Comparison of ENCODE assay signal across 8 cellular contexts in the genomic region with DNA sequence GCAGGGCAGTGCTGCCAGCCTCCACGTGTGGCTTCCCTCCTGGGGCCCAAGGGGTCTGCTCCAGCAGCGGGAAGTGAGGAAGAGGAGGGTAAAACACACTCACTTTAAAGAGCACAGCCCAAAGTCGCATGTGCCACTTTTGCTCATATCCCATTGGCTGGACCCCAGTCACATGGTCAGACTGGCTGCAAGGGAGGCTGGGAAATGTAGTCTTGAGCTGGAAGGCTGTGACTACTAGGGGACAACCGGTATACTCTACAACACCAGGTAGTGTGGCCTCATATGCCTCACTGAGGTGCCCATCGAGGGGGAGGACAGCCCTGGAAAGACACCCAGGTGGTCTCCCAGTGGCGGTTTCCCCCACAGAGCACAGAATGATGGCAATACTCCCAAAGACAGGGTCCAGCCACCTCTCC. TPM values are rescaled to one million over a fixed set of nuclear protein-coding genes. Genes with fewer than 3 reads are reported as not detected.
DNase-seq lines count a peak whose midpoint lies in the region; ATAC-seq, FAIRE-seq and TF ChIP-seq lines count a peak whose summit lies in the region.

No MANE protein-coding gene starts in this region.

- no peak overlapping the region for H3K27ac ChIP-seq in HL-60 (replicated peaks)
- H3K27ac ChIP-seq in vagina = no peak overlapping the region

- H3K27me3 ChIP-seq in HL-60 (ENCODE audit: insufficient read depth, poor library complexity, severe bottlenecking) (peaks cover 2% of the 10 kb centered on the region), vagina (no peaks in the 10 kb centered on the region)

- no peak for ATAC-seq in GM19395 (IDR thresholded peaks at IDR 0.05; ENCODE audit: unreplicated experiment)

- H3K4me1 ChIP-seq in vagina = no peaks in the 10 kb centered on the region

- TF ChIP-seq CTCF in HL-60 (IDR thresholded peaks at IDR 0.05; ENCODE audit: insufficient read depth, low read length) = no peak
- TF ChIP-seq CTCF in vagina (IDR thresholded peaks at IDR 0.05) = no peak

- H3K9me3 ChIP-seq in vagina = no peaks in the 10 kb centered on the region

- in situ Hi-C loops in T47D (cut with HindIII; ENCODE audit: low pct_unique_long_range_greater_than_20kb, low sequenced_read_pairs) = no loop called here

- H3K9me3 Mint-ChIP-seq in T-helper 2 cell treated with Interferon-gamma antibody and Interleukin-4, amounts not matched to agents 5 μg/mL and 100 μg/mL, for 36 hours = no peaks in the 10 kb centered on the region

- no peak overlapping the region for H3K27ac Mint-ChIP-seq in T-helper 2 cell treated with Interferon-gamma antibody and Interleukin-4, amounts not matched to agents 5 μg/mL and 100 μg/mL, for 36 hours

- H3K27me3 Mint-ChIP-seq in T-helper 2 cell treated with Interferon-gamma antibody and Interleukin-4, amounts not matched to agents 5 μg/mL and 100 μg/mL, for 36 hours (ENCODE audit: low read depth) = peaks cover 4% of the 10 kb centered on the region

- H3K36me3 Mint-ChIP-seq in T-helper 2 cell treated with Interferon-gamma antibody and Interleukin-4, amounts not matched to agents 5 μg/mL and 100 μg/mL, for 36 hours (ENCODE audit: low read depth) = no peaks in the 10 kb centered on the region

- no peak overlapping the region for H3K4me3 Mint-ChIP-seq in T-helper 2 cell treated with Interferon-gamma antibody and Interleukin-4, amounts not matched to agents 5 μg/mL and 100 μg/mL, for 36 hours

- no peak for TF ChIP-seq POLR2A in vagina (IDR thresholded peaks at IDR 0.05)

- FAIRE-seq in islet of Langerhans (lab: Jason Lieb, UNC) = peak; percentile 30

- H3K4me1 Mint-ChIP-seq in T-helper 2 cell treated with Interferon-gamma antibody and Interleukin-4, amounts not matched to agents 5 μg/mL and 100 μg/mL, for 36 hours (ENCODE audit: low read depth) = no peaks in the 10 kb centered on the region

- peak in 8 of 14 donors; percentile 8 to 41 (median 22) for DNase-seq in C1 segment of cervical spinal cord (lab: John Stamatoyannopoulos, UW)
- DNase-seq in HL-60 (ENCODE audit: low read depth in 1 of 2, low spot score in 1 of 2) = peak; percentile 13 to 38
- DNase-seq in T-helper 2 cell treated with Interferon-gamma antibody and Interleukin-4, amounts not matched to agents 5 μg/mL and 100 μg/mL, for 36 hours (ENCODE audit: low spot score) = peak; percentile 16
- DNase-seq in T47D (ENCODE audit: low read depth in 1 of 2, low spot score in 1 of 2) = peak; percentile 56 to 81
- DNase-seq in stimulated activated CD8-positive, alpha-beta memory T cell treated with anti-CD3 and anti-CD28 coated beads, Interleukin-2, amount 100 ng/mL, for 48 hours (ENCODE audit: low read depth in 2 of 2) = peak; percentile 8 to 33
- DNase-seq in vagina (ENCODE audit: extremely low spot score in 2 of 2) = no peak

- intact Hi-C loops in vagina (cut with DNase I) = no loop called here

- no peak overlapping the region for H3K4me3 ChIP-seq in HL-60 (replicated peaks; ENCODE audit: insufficient read depth, low read length)
- no peak overlapping the region for H3K4me3 ChIP-seq in vagina

- H3K36me3 ChIP-seq in vagina = no peaks in the 10 kb centered on the region

RNA-seq across cellular contexts. Expression of gene CAMK2N1, which starts 45.2 kb away (rescaled TPM):
- 18.9 TPM for total RNA-seq in vagina

Comparison
In these comparisons a context has a peak if more than half of its experiments do, and no peak if none do; other contexts are left out.
1. DNase-seq: peak in C1 segment of cervical spinal cord (8 of 14), HL-60 (2 of 2), T-helper 2 cell treated with Interferon-gamma antibody and Interleukin-4, amounts not matched to agents 5 μg/mL and 100 μg/mL, for 36 hours (single experiment), T47D (2 of 2) and stimulated activated CD8-positive, alpha-beta memory T cell treated with anti-CD3 and anti-CD28 coated beads, Interleukin-2, amount 100 ng/mL, for 48 hours (2 of 2); none in vagina (0 of 2).